ENCODE assay signal across 30 cellular contexts in genomic region chr3:122676759-122677158, GRCh38. TPM values are rescaled to one million over a fixed set of nuclear protein-coding genes. Genes with fewer than 3 reads are reported as not detected.
DNase-seq lines count a peak whose midpoint lies in the region; ATAC-seq and TF ChIP-seq lines count a peak whose summit lies in the region.
"Had no signal": no experiment of that assay in that cellular context is flagged by ENCODE, and none has a peak within 500 bp of the region (broad histone marks: within the 10 kb centered on the region; RNA-seq: fewer than 3 reads in every experiment).

No MANE protein-coding gene starts in this region.

- no peaks in the 10 kb centered on the region for H3K27me3 Mint-ChIP-seq in activated naive CD4-positive, alpha-beta T cell treated with anti-CD3 and anti-CD28 coated beads, Interleukin-2, amount 10 ng/mL, durations not matched to agents 7 days and 5 days
- H3K27me3 Mint-ChIP-seq: activated naive CD8-positive, alpha-beta T cell treated with anti-CD3 and anti-CD28 coated beads for 36 hours had no signal

- peaks cover 7% of the 10 kb centered on the region for H3K9me3 Mint-ChIP-seq in activated naive CD4-positive, alpha-beta T cell treated with anti-CD3 and anti-CD28 coated beads, Interleukin-2, amount 10 ng/mL, durations not matched to agents 7 days and 5 days
- H3K9me3 Mint-ChIP-seq: activated naive CD8-positive, alpha-beta T cell treated with anti-CD3 and anti-CD28 coated beads for 36 hours had no signal

- H3K27ac Mint-ChIP-seq in activated naive CD4-positive, alpha-beta T cell treated with anti-CD3 and anti-CD28 coated beads, Interleukin-2, amount 10 ng/mL, durations not matched to agents 7 days and 5 days: no peak overlapping the region
- H3K27ac Mint-ChIP-seq: activated naive CD8-positive, alpha-beta T cell treated with anti-CD3 and anti-CD28 coated beads for 36 hours; activated T-helper 2 cell treated with anti-CD3 and anti-CD28 coated beads, Interferon-gamma antibody, Interleukin-2, Interleukin-4, amounts not matched to agents 10 μg/mL and 5 μg/mL and 100 μg/mL, durations not matched to agents 14 hours and 24 hours and 36 hours; progenitor cell of endocrine pancreas; WTC11 had no signal

- no peak for TF ChIP-seq CTCF in epithelial cell of esophagus (IDR thresholded peaks at IDR 0.05; ENCODE audit: insufficient read depth, low read depth, low read length, missing control alignments)

- DNase-seq in GM04503 (ENCODE audit: low read depth) (peak; percentile 11), amniotic epithelial cell (ENCODE audit: low read depth) (peak; percentile 80), epithelial cell of esophagus (ENCODE audit: low read depth) (peak; percentile 17), myocyte (ENCODE audit: low read depth) (peak; percentile 27), D341Med (ENCODE audit: low spot score) (no peak), inferior parietal cortex (ENCODE audit: extremely low spot score) (no peak)
- DNase-seq in activated naive CD4-positive, alpha-beta T cell treated with anti-CD3 and anti-CD28 coated beads, Interleukin-2, amount 10 ng/mL, durations not matched to agents 7 days and 5 days: no peak
- DNase-seq: ACHN; activated CD4-positive, alpha-beta T cell treated with anti-CD3 and anti-CD28 coated beads, Interleukin-2, amount 50 U/mL, for 48 hours; activated CD8-positive, alpha-beta memory T cell treated with anti-CD3 and anti-CD28 coated beads, Interleukin-2, amount 50 U/mL, for 48 hours; activated naive CD8-positive, alpha-beta T cell treated with anti-CD3 and anti-CD28 coated beads for 36 hours; colonic mucosa; DMS79; esophagus squamous epithelium; H7; Karpas-422; left cardiac atrium; NCI-H1048; NCI-H187 treated with DMSO at 0.1 percent for 48 hours; NCI-H2227 treated with DMSO at 0.1 percent for 48 hours; NCI-H82; T1000; upper lobe of left lung had no signal

- no peak overlapping the region for H3K4me3 Mint-ChIP-seq in activated naive CD4-positive, alpha-beta T cell treated with anti-CD3 and anti-CD28 coated beads, Interleukin-2, amount 10 ng/mL, durations not matched to agents 7 days and 5 days
- H3K4me3 Mint-ChIP-seq: activated naive CD8-positive, alpha-beta T cell treated with anti-CD3 and anti-CD28 coated beads for 36 hours; brain; WTC11 had no signal

- peaks cover 10% of the 10 kb centered on the region for H3K36me3 Mint-ChIP-seq in activated naive CD4-positive, alpha-beta T cell treated with anti-CD3 and anti-CD28 coated beads, Interleukin-2, amount 10 ng/mL, durations not matched to agents 7 days and 5 days
- H3K36me3 Mint-ChIP-seq: brain had no signal

- H3K4me1 Mint-ChIP-seq in activated naive CD4-positive, alpha-beta T cell treated with anti-CD3 and anti-CD28 coated beads, Interleukin-2, amount 10 ng/mL, durations not matched to agents 7 days and 5 days: peaks cover 32% of the 10 kb centered on the region

- ATAC-seq in HG03196 (IDR thresholded peaks at IDR 0.05; ENCODE audit: unreplicated experiment): no peak
- ATAC-seq: left cardiac atrium, Right ventricle myocardium inferior, WTC11 had no signal

- H3K4me3 ChIP-seq in epithelial cell of esophagus (ENCODE audit: low read length): no peak overlapping the region
- H3K4me3 ChIP-seq: BLaER1, colonic mucosa, esophagus squamous epithelium, upper lobe of left lung had no signal

- CTCF ChIA-PET in activated naive CD4-positive, alpha-beta T cell treated with anti-CD3 and anti-CD28 coated beads, Interleukin-2, amount 10 ng/mL, durations not matched to agents 7 days and 5 days (lab: Charles Lee): interaction anchor here (0.6 to 6.7 kb wide), 2 partner anchors 116 to 218 kb away, joined by 3 to 183 read pairs; partner anchors contain the start of genes DTX3L and PARP9

RNA-seq across cellular contexts. Expression of gene PARP14, which starts 3.9 kb away (rescaled TPM):
- 11.3 and 14.1 TPM in 2 replicates for total RNA-seq in myocyte
- polyA plus RNA-seq in myocyte (2012): 4.8 TPM

Comparison
In these comparisons a context has a peak if more than half of its experiments do, and no peak if none do; other contexts are left out.
1. DNase-seq: peak in GM04503 (single experiment), amniotic epithelial cell (single experiment), epithelial cell of esophagus (single experiment) and myocyte (single experiment); none in D341Med (single experiment), activated naive CD4-positive, alpha-beta T cell treated with anti-CD3 and anti-CD28 coated beads, Interleukin-2, amount 10 ng/mL, durations not matched to agents 7 days and 5 days (single experiment) and inferior parietal cortex (single experiment).